Comparison of ENCODE assay signal across 1 cellular context in genomic region chr16:19555186-19555937, GRCh38.
A peak's percentile ranks its signal among the peaks of the same experiment; 100 is the strongest.
TF ChIP-seq lines count a peak whose summit lies in the region.

Gene VPS35L, plus strand, starts transcription at chr16:19555703. Its CDS starts 27 bp downstream, at chr16:19555730.

TF ChIP-seq in HepG2, 621 proteins besides CTCF, POLR2A, EP300 and RAD21 (continued from another document and continues in another):
- TF ChIP-seq ZNF646 (CRISPR knock-in tag; IDR thresholded peaks at IDR 0.05), result no peak
- 0 out of 2 replicates have a peak, but pooled peaks have one; percentile 47 for TF ChIP-seq ZNF550 (CRISPR knock-in tag; IDR thresholded peaks at IDR 0.05; ENCODE audit: borderline replicate concordance)
- peak; percentile 75; the same call in 1 of the 2 replicates for TF ChIP-seq ZNF670 (CRISPR knock-in tag; IDR thresholded peaks at IDR 0.05; ENCODE audit: borderline replicate concordance)
- no peak for TF ChIP-seq THYN1 (CRISPR knock-in tag; IDR thresholded peaks at IDR 0.05; ENCODE audit: borderline replicate concordance, low read depth)
- TF ChIP-seq LCORL (IDR thresholded peaks at IDR 0.05), result no peak
- peak; percentile 85 for TF ChIP-seq LCORL (CRISPR knock-in tag; IDR thresholded peaks at IDR 0.05)
- TF ChIP-seq ZNF784 (CRISPR knock-in tag; IDR thresholded peaks at IDR 0.05; ENCODE audit: borderline replicate concordance), result peak; percentile 87
- TF ChIP-seq ZNF160 (CRISPR knock-in tag; IDR thresholded peaks at IDR 0.05), result peak; percentile 59
- no peak; the same call in 1 of the 2 replicates for TF ChIP-seq ZSCAN21 (CRISPR knock-in tag; IDR thresholded peaks at IDR 0.05; ENCODE audit: borderline replicate concordance)
- no peak for TF ChIP-seq SMARCE1 (IDR thresholded peaks at IDR 0.05; ENCODE audit: borderline replicate concordance)
- no peak for TF ChIP-seq BRCA1 (CRISPR knock-in tag; IDR thresholded peaks at IDR 0.05)
- TF ChIP-seq MAFG (CRISPR knock-in tag; IDR thresholded peaks at IDR 0.05), result 0 out of 2 replicates have a peak, but pooled peaks have one; percentile 23
- TF ChIP-seq SETDB1 (CRISPR knock-in tag; IDR thresholded peaks at IDR 0.05; ENCODE audit: borderline replicate concordance), result no peak
- peak; percentile 66 for TF ChIP-seq SP4 (CRISPR knock-in tag; IDR thresholded peaks at IDR 0.05)
- peak; percentile 91 for TF ChIP-seq GABPB1 (CRISPR knock-in tag; IDR thresholded peaks at IDR 0.05)
- peak; percentile 87 for TF ChIP-seq ZMYM3 (CRISPR knock-in tag; IDR thresholded peaks at IDR 0.05)
- TF ChIP-seq PRDM4 (CRISPR knock-in tag; IDR thresholded peaks at IDR 0.05; ENCODE audit: borderline replicate concordance), result no peak
- TF ChIP-seq TBL1XR1 (IDR thresholded peaks at IDR 0.05; ENCODE audit: borderline replicate concordance, low read length, partially characterized antibody), result peak; percentile 68
- no peak for TF ChIP-seq ZNF256 (CRISPR knock-in tag; conservative IDR thresholded peaks at IDR 0.05)
- TF ChIP-seq ARNT (IDR thresholded peaks at IDR 0.05), result no peak
- peak; percentile 97 for TF ChIP-seq U2AF1 (optimal IDR thresholded peaks at IDR 0.05; ENCODE audit: low read depth, low read length)
- no peak; the same call in none of the 2 replicates for TF ChIP-seq MED1 (CRISPR knock-in tag; IDR thresholded peaks at IDR 0.05)
- TF ChIP-seq ZNF841 (CRISPR knock-in tag; IDR thresholded peaks at IDR 0.05; ENCODE audit: borderline replicate concordance), result no peak
- no peak for TF ChIP-seq RARG (CRISPR knock-in tag; IDR thresholded peaks at IDR 0.05; ENCODE audit: low read depth)
- no peak for TF ChIP-seq ZNF20 (CRISPR knock-in tag; IDR thresholded peaks at IDR 0.05)
- no peak for TF ChIP-seq POLR2AphosphoS2 (IDR thresholded peaks at IDR 0.05; ENCODE audit: low read depth, low read length)
- TF ChIP-seq ATM (IDR thresholded peaks at IDR 0.05; ENCODE audit: borderline replicate concordance), result no peak
- peak; percentile 75 for TF ChIP-seq IKZF4 (CRISPR knock-in tag; IDR thresholded peaks at IDR 0.05; ENCODE audit: borderline replicate concordance, low read depth, not compliant biosample characterization)
- no peak for TF ChIP-seq ZNF557 (CRISPR knock-in tag; IDR thresholded peaks at IDR 0.05)
- TF ChIP-seq ADNP (CRISPR knock-in tag; IDR thresholded peaks at IDR 0.05), result peak; percentile 55; the same call in 1 of the 2 replicates
- peak; percentile 71 for TF ChIP-seq ZEB1 (IDR thresholded peaks at IDR 0.05; ENCODE audit: insufficient replicate concordance, low read depth)
- peak; percentile 93 for TF ChIP-seq ZNF580 (CRISPR knock-in tag; IDR thresholded peaks at IDR 0.05; ENCODE audit: borderline replicate concordance, low read depth)
- peak; percentile 87 for TF ChIP-seq ZBTB26 (CRISPR knock-in tag; IDR thresholded peaks at IDR 0.05; ENCODE audit: borderline replicate concordance)
- no peak for TF ChIP-seq RNF219 (CRISPR knock-in tag; IDR thresholded peaks at IDR 0.05)
- TF ChIP-seq ZNF264 (CRISPR knock-in tag; IDR thresholded peaks at IDR 0.05), result peak; percentile 71; the same call in 1 of the 2 replicates
- 0 out of 2 replicates have a peak, but pooled peaks have one; percentile 41 for TF ChIP-seq SIN3B (IDR thresholded peaks at IDR 0.05; ENCODE audit: low read length)
- TF ChIP-seq ZKSCAN8 (CRISPR knock-in tag; IDR thresholded peaks at IDR 0.05; ENCODE audit: borderline replicate concordance), result peak; percentile 89
- TF ChIP-seq ARNTL (CRISPR knock-in tag; IDR thresholded peaks at IDR 0.05), result peak; percentile 69; the same call in 1 of the 2 replicates
- peak; percentile 80 for TF ChIP-seq GTF3A (CRISPR knock-in tag; conservative IDR thresholded peaks at IDR 0.05)
- no peak for TF ChIP-seq ELF4 (CRISPR knock-in tag; IDR thresholded peaks at IDR 0.05; ENCODE audit: borderline replicate concordance)
- TF ChIP-seq MIER2 (CRISPR knock-in tag; IDR thresholded peaks at IDR 0.05), result no peak
- TF ChIP-seq TAF1 (CRISPR knock-in tag; IDR thresholded peaks at IDR 0.05), result peak; percentile 69
- no peak for TF ChIP-seq FOXO4 (CRISPR knock-in tag; conservative IDR thresholded peaks at IDR 0.05)
- TF ChIP-seq ZSCAN30 (CRISPR knock-in tag; IDR thresholded peaks at IDR 0.05), result no peak
- TF ChIP-seq BCL3 (CRISPR knock-in tag; IDR thresholded peaks at IDR 0.05), result peak; percentile 92; the same call in 1 of the 2 replicates
- TF ChIP-seq GATA4 (IDR thresholded peaks at IDR 0.05; ENCODE audit: borderline replicate concordance, low read depth), result no peak
- no peak for TF ChIP-seq DNMT3B (CRISPR knock-in tag; conservative IDR thresholded peaks at IDR 0.05)
- TF ChIP-seq SRF (IDR thresholded peaks at IDR 0.05; ENCODE audit: low read depth, low read length), result no peak
- TF ChIP-seq ETV6 (CRISPR knock-in tag; conservative IDR thresholded peaks at IDR 0.05), result no peak; the same call in 1 of the 2 replicates
- TF ChIP-seq KLF12 (CRISPR knock-in tag; IDR thresholded peaks at IDR 0.05; ENCODE audit: borderline replicate concordance), result no peak; the same call in 1 of the 2 replicates
- TF ChIP-seq NAIF1 (CRISPR knock-in tag; IDR thresholded peaks at IDR 0.05; ENCODE audit: borderline replicate concordance), result peak; percentile 93; the same call in 1 of the 2 replicates
- no peak for TF ChIP-seq ZFP62 (CRISPR knock-in tag; IDR thresholded peaks at IDR 0.05)
- no peak for TF ChIP-seq TERF1 (CRISPR knock-in tag; IDR thresholded peaks at IDR 0.05)
